Comparison of ENCODE assay signal across 26 cellular contexts in genomic region chr16:57788951-57789350, GRCh38.
"Had no signal": no experiment of that assay in that cellular context is flagged by ENCODE, and none has a peak within 500 bp of the region (broad histone marks: within the 10 kb centered on the region; RNA-seq: fewer than 3 reads in every experiment).

No MANE protein-coding gene starts in this region.

- H3K9ac ChIP-seq: neural progenitor cell had no signal

- H3K27me3 Mint-ChIP-seq: activated CD8-positive, alpha-beta memory T cell treated with anti-CD3 and anti-CD28 coated beads, Interleukin-2, amount 10 ng/mL, durations not matched to agents 7 days and 5 days; activated naive CD4-positive, alpha-beta T cell treated with anti-CD3 and anti-CD28 coated beads, Interleukin-2, amount 50 U/mL, for 24 hours; activated naive CD8-positive, alpha-beta T cell treated with anti-CD3 and anti-CD28 coated beads, Interleukin-2, amount 50 U/mL, for 24 hours; naive thymus-derived CD8-positive, alpha-beta T cell; stimulated activated naive B cell treated with anti-CD40 and anti-IgM and Interleukin-4, amounts not matched to agents 10 μg/mL and 1 μg/mL and 100 μg/mL, for 72 hours had no signal

- H3K27ac Mint-ChIP-seq: activated B cell treated with CpG ODN at 0.5 μM for 24 hours; activated CD8-positive, alpha-beta memory T cell treated with anti-CD3 and anti-CD28 coated beads, Interleukin-2, amount 10 ng/mL, durations not matched to agents 7 days and 5 days; activated CD8-positive, alpha-beta T cell treated with anti-CD3 and anti-CD28 coated beads, Interleukin-2, amount 10 ng/mL, durations not matched to agents 7 days and 5 days; activated naive CD4-positive, alpha-beta T cell treated with anti-CD3 and anti-CD28 coated beads, Interleukin-2, amount 50 U/mL, for 24 hours; activated naive CD8-positive, alpha-beta T cell treated with anti-CD3 and anti-CD28 coated beads, Interleukin-2, amount 50 U/mL, for 24 hours; activated T-helper 2 cell treated with anti-CD3 and anti-CD28 coated beads, Interferon-gamma antibody, Interleukin-2, Interleukin-4, amounts not matched to agents 10 μg/mL and 5 μg/mL and 100 μg/mL, durations not matched to agents 14 hours and 24 hours and 36 hours; memory B cell; stimulated activated naive B cell treated with anti-CD40 and anti-IgM and Interleukin-4, amounts not matched to agents 10 μg/mL and 1 μg/mL and 100 μg/mL, for 72 hours; T-helper 2 cell treated with Interferon-gamma antibody and Interleukin-4, amounts not matched to agents 5 μg/mL and 100 μg/mL, for 36 hours had no signal

- H3K4me3 ChIP-seq: neural progenitor cell, sigmoid colon, stomach, suprapubic skin, tibial nerve had no signal

- H3K4me3 Mint-ChIP-seq: activated B cell treated with CpG ODN at 0.5 μM for 24 hours; activated CD8-positive, alpha-beta memory T cell treated with anti-CD3 and anti-CD28 coated beads, Interleukin-2, amount 10 ng/mL, durations not matched to agents 7 days and 5 days; activated CD8-positive, alpha-beta T cell treated with anti-CD3 and anti-CD28 coated beads, Interleukin-2, amount 10 ng/mL, durations not matched to agents 7 days and 5 days; activated naive CD4-positive, alpha-beta T cell treated with anti-CD3 and anti-CD28 coated beads, Interleukin-2, amount 50 U/mL, for 24 hours; activated naive CD8-positive, alpha-beta T cell treated with anti-CD3 and anti-CD28 coated beads, Interleukin-2, amount 50 U/mL, for 24 hours; memory B cell; naive thymus-derived CD8-positive, alpha-beta T cell; neural progenitor cell; stimulated activated naive B cell treated with anti-CD40 and anti-IgM and Interleukin-4, amounts not matched to agents 10 μg/mL and 1 μg/mL and 100 μg/mL, for 72 hours; T-helper 2 cell treated with Interferon-gamma antibody and Interleukin-4, amounts not matched to agents 5 μg/mL and 100 μg/mL, for 36 hours had no signal

- H3K36me3 Mint-ChIP-seq: activated CD8-positive, alpha-beta memory T cell treated with anti-CD3 and anti-CD28 coated beads, Interleukin-2, amount 10 ng/mL, durations not matched to agents 7 days and 5 days; activated naive CD4-positive, alpha-beta T cell treated with anti-CD3 and anti-CD28 coated beads, Interleukin-2, amount 50 U/mL, for 24 hours; memory B cell; naive thymus-derived CD8-positive, alpha-beta T cell; neural progenitor cell; stimulated activated naive B cell treated with anti-CD40 and anti-IgM and Interleukin-4, amounts not matched to agents 10 μg/mL and 1 μg/mL and 100 μg/mL, for 72 hours had no signal

- H3K9me3 Mint-ChIP-seq: activated B cell treated with CpG ODN at 0.5 μM for 24 hours; activated naive CD4-positive, alpha-beta T cell treated with anti-CD3 and anti-CD28 coated beads, Interleukin-2, amount 50 U/mL, for 24 hours; activated naive CD8-positive, alpha-beta T cell treated with anti-CD3 and anti-CD28 coated beads, Interleukin-2, amount 50 U/mL, for 24 hours; activated T-helper 2 cell treated with anti-CD3 and anti-CD28 coated beads, Interferon-gamma antibody, Interleukin-2, Interleukin-4, amounts not matched to agents 10 μg/mL and 5 μg/mL and 100 μg/mL, durations not matched to agents 14 hours and 24 hours and 36 hours; memory B cell; naive thymus-derived CD8-positive, alpha-beta T cell; neural progenitor cell; stimulated activated naive B cell treated with anti-CD40 and anti-IgM and Interleukin-4, amounts not matched to agents 10 μg/mL and 1 μg/mL and 100 μg/mL, for 72 hours; T-helper 2 cell treated with Interferon-gamma antibody and Interleukin-4, amounts not matched to agents 5 μg/mL and 100 μg/mL, for 36 hours had no signal

- H3K9me3 ChIP-seq: sigmoid colon, stomach, suprapubic skin, tibial nerve had no signal

- H3K4me1 Mint-ChIP-seq: activated B cell treated with CpG ODN at 0.5 μM for 24 hours; activated CD8-positive, alpha-beta memory T cell treated with anti-CD3 and anti-CD28 coated beads, Interleukin-2, amount 10 ng/mL, durations not matched to agents 7 days and 5 days; activated naive CD4-positive, alpha-beta T cell treated with anti-CD3 and anti-CD28 coated beads, Interleukin-2, amount 50 U/mL, for 24 hours; activated naive CD8-positive, alpha-beta T cell treated with anti-CD3 and anti-CD28 coated beads, Interleukin-2, amount 50 U/mL, for 24 hours; memory B cell; neural progenitor cell had no signal

- FAIRE-seq: colon, frontal cortex, keratinocyte, small intestine had no signal

- H3K36me3 ChIP-seq: neural progenitor cell had no signal

- H3K27ac ChIP-seq: neural progenitor cell, suprapubic skin had no signal

- DNase-seq: activated B cell treated with CpG ODN at 0.5 μM for 24 hours; activated CD8-positive, alpha-beta memory T cell treated with anti-CD3 and anti-CD28 coated beads, Interleukin-2, amount 10 ng/mL, durations not matched to agents 7 days and 5 days; activated CD8-positive, alpha-beta T cell treated with anti-CD3 and anti-CD28 coated beads, Interleukin-2, amount 10 ng/mL, durations not matched to agents 7 days and 5 days; activated naive CD8-positive, alpha-beta T cell treated with anti-CD3 and anti-CD28 coated beads, Interleukin-2, amount 50 U/mL, for 24 hours; activated T-cell treated with anti-CD3 and anti-CD28 coated beads, Interleukin-2, amount 50 U/mL, for 48 hours; central memory CD4-positive, alpha-beta T cell; dermis blood vessel endothelial cell; effector CD8-positive, alpha-beta T cell; hippocampal formation; left colon; naive thymus-derived CD8-positive, alpha-beta T cell; small intestine; stimulated activated naive B cell treated with anti-CD40 and anti-IgM and Interleukin-4, amounts not matched to agents 10 μg/mL and 1 μg/mL and 100 μg/mL, for 72 hours; stomach; T-helper 1 cell had no signal
